Comparison of ENCODE assay signal across 1 cellular context in genomic region chr20:53916173-53916512, GRCh38.
TF ChIP-seq lines count a peak whose summit lies in the region.

No MANE protein-coding gene starts in this region.

TF ChIP-seq in K562, 482 proteins besides CTCF, POLR2A, EP300 and RAD21 (continued from another document):
- TF ChIP-seq ZNF407 (IDR thresholded peaks at IDR 0.05; ENCODE audit: low read depth) (peak; percentile 20; the same call in 1 of the 2 replicates), ZNF232 (CRISPR knock-in tag; IDR thresholded peaks at IDR 0.05) (no peak), ZNF57 (CRISPR knock-in tag; IDR thresholded peaks at IDR 0.05) (no peak), ZNF324 (CRISPR knock-in tag; IDR thresholded peaks at IDR 0.05) (no peak), SMARCC2 (IDR thresholded peaks at IDR 0.05; ENCODE audit: low read depth) (no peak), BMI1 (IDR thresholded peaks at IDR 0.05; ENCODE audit: low read length) (no peak), RFX1 (IDR thresholded peaks at IDR 0.05) (peak; percentile 2; the same call in 1 of the 2 replicates), TAF15 (IDR thresholded peaks at IDR 0.05; ENCODE audit: low read depth, low read length) (no peak), CTBP1 (IDR thresholded peaks at IDR 0.05; ENCODE audit: borderline replicate concordance) (no peak)
